27 cellular contexts compared by ENCODE assay signal in genomic region chr5:180586870-180587269, GRCh38. TPM values are rescaled to one million over a fixed set of nuclear protein-coding genes. Genes with fewer than 3 reads are reported as not detected.
DNase-seq lines count a peak whose midpoint lies in the region; ATAC-seq, FAIRE-seq and TF ChIP-seq lines count a peak whose summit lies in the region.
"Had no signal": no experiment of that assay in that cellular context is flagged by ENCODE, and none has a peak within 500 bp of the region (broad histone marks: within the 10 kb centered on the region; RNA-seq: fewer than 3 reads in every experiment).

No MANE protein-coding gene starts in this region.

- H3K4me2 ChIP-seq in IMR-90 (ENCODE audit: low read depth, low read length) = no peak overlapping the region
- H3K4me2 ChIP-seq in K562 (ENCODE audit: insufficient read depth, low read length) = no peak overlapping the region
- H3K4me2 ChIP-seq in neural progenitor cell = no peak overlapping the region
- H3K4me2 ChIP-seq: A549, GM23338 had no signal

- H3K4ac ChIP-seq in IMR-90 (ENCODE audit: low read depth, low read length) = no peak overlapping the region

- H4K20me1 ChIP-seq in IMR-90 (ENCODE audit: insufficient read depth, low read length) (no peaks in the 10 kb centered on the region), K562 (replicated peaks; ENCODE audit: control insufficient read depth, insufficient read depth, low read length) (no peaks in the 10 kb centered on the region), neural progenitor cell (ENCODE audit: low read depth) (no peaks in the 10 kb centered on the region)

- H3K27ac Mint-ChIP-seq in neural progenitor cell = no peak overlapping the region
- H3K27ac Mint-ChIP-seq: CD14-positive monocyte; CD4-positive, alpha-beta T cell; CD8-positive, alpha-beta memory T cell; GM23338; HFFc6 had no signal

- H4K8ac ChIP-seq in IMR-90 (ENCODE audit: low read depth in 2 of 2, low read length in 2 of 2) = no peak overlapping the region

- H2BK5ac ChIP-seq in IMR-90 (ENCODE audit: low read depth, low read length, poor library complexity, severe bottlenecking) = no peak overlapping the region

- H3K9me1 ChIP-seq in IMR-90 (ENCODE audit: insufficient read depth, low read length) (no peaks in the 10 kb centered on the region), K562 (ENCODE audit: control insufficient read depth, insufficient read depth, low read length) (no peaks in the 10 kb centered on the region)

- ATAC-seq in IMR-90 (ENCODE audit: low read depth) = no peak
- ATAC-seq in K562 = no peak
- no peak for ATAC-seq in GM21526 (IDR thresholded peaks at IDR 0.05; ENCODE audit: low FRiP score, unreplicated experiment)
- ATAC-seq: A549, GM12878, GM23338 had no signal

- H3K27ac ChIP-seq in IMR-90 (ENCODE audit: insufficient read depth, low read length) (no peak overlapping the region), K562 (ENCODE audit: extremely low read depth, low read depth, low read length) (no peak overlapping the region), testis (no peak overlapping the region), neural progenitor cell (no peak overlapping the region)
- H3K27ac ChIP-seq: A549; BLaER1 treated with 17β-estradiol and CSF1 and Interleukin-3, amounts not matched to agents 10 nM and 100 nM had no signal

- H3F3A ChIP-seq in neural progenitor cell (ENCODE audit: low read depth) = no peaks in the 10 kb centered on the region

- peaks cover 32% of the 10 kb centered on the region for H3K27me3 Mint-ChIP-seq in neural progenitor cell (ENCODE audit: insufficient read depth, low read depth)

- TF ChIP-seq POLR2A in IMR-90 (IDR thresholded peaks at IDR 0.05; ENCODE audit: low read depth, low read length) (no peak), K562 (conservative IDR thresholded peaks at IDR 0.05) (no peak), testis (IDR thresholded peaks at IDR 0.05) (no peak)

- H2AFZ ChIP-seq in IMR-90 (replicated peaks; ENCODE audit: low read length, poor library complexity) (no peak overlapping the region), K562 (ENCODE audit: low read depth, low read length) (no peak overlapping the region), neural progenitor cell (replicated peaks) (no peak overlapping the region)
- H2AFZ ChIP-seq: GM23338 had no signal

- BruUV-seq in IMR-90 (replicated peaks; lab: Mats Ljungman, UMichigan) (no TSS peak), K562 (replicated peaks; lab: Mats Ljungman, UMichigan) (no TSS peak)

- H2AK5ac ChIP-seq in IMR-90 (ENCODE audit: low read depth, low read length) = no peak overlapping the region

- H3K4me3 ChIP-seq in IMR-90 (ENCODE audit: insufficient read depth, low read depth, low read length) = no peak overlapping the region
- H3K4me3 ChIP-seq in K562 = no peak overlapping the region
- H3K4me3 ChIP-seq in testis = no peak overlapping the region
- H3K4me3 ChIP-seq in neural progenitor cell = no peak overlapping the region
- H3K4me3 ChIP-seq: A549; BLaER1 treated with 17β-estradiol and CSF1 and Interleukin-3, amounts not matched to agents 10 nM and 100 nM; GM12878; GM23338; HAP-1 had no signal

- TF ChIP-seq CTCF in IMR-90 (conservative IDR thresholded peaks at IDR 0.05; ENCODE audit: low read depth, low read length) (no peak), K562 (IDR thresholded peaks at IDR 0.05 in 2 of 3, conservative IDR thresholded peaks at IDR 0.05 in 1 of 3; ENCODE audit: insufficient read depth in 2 of 3, low read depth in 1 of 3, low read length in 3 of 3) (no peak), testis (IDR thresholded peaks at IDR 0.05) (no peak), neural progenitor cell (IDR thresholded peaks at IDR 0.05) (no peak)

- H3K9me3 Mint-ChIP-seq in neural progenitor cell = peaks cover 13% of the 10 kb centered on the region
- H3K9me3 Mint-ChIP-seq: CD8-positive, alpha-beta memory T cell; GM23338; HFFc6 had no signal

- H3K4me3 Mint-ChIP-seq in neural progenitor cell = no peak overlapping the region
- H3K4me3 Mint-ChIP-seq: CD14-positive monocyte; CD4-positive, alpha-beta T cell; CD8-positive, alpha-beta memory T cell; GM23338; HFFc6 had no signal

- H3K27me3 ChIP-seq in IMR-90 (ENCODE audit: control insufficient read depth, insufficient read depth, low read length) (peaks cover 35% of the 10 kb centered on the region), K562 (ENCODE audit: control insufficient read depth in 2 of 2, insufficient read depth in 2 of 2, low read length in 2 of 2) (peaks cover 3 to 20% of the 10 kb centered on the region in 2 experiments; a peak in 3 of 5 replicates), testis (no peaks in the 10 kb centered on the region), neural progenitor cell (peaks cover 71% of the 10 kb centered on the region)

- no peaks in the 10 kb centered on the region for H3K36me3 ChIP-seq in IMR-90 (ENCODE audit: control insufficient read depth, insufficient read depth, low read length)
- no peaks in the 10 kb centered on the region for H3K36me3 ChIP-seq in K562 (ENCODE audit: control insufficient read depth, insufficient read depth, low read length)
- H3K36me3 ChIP-seq in testis (ENCODE audit: low read depth, missing control alignments) = no peaks in the 10 kb centered on the region
- H3K36me3 ChIP-seq in neural progenitor cell = no peaks in the 10 kb centered on the region
- H3K36me3 ChIP-seq: BE2C; BLaER1 treated with 17β-estradiol and CSF1 and Interleukin-3, amounts not matched to agents 10 nM and 100 nM; HAP-1 had no signal

- POLR2A ChIA-PET in IMR-90 (lab: Charles Lee; ENCODE audit: unreplicated experiment) = no interaction called here
- POLR2A ChIA-PET in K562 (lab: Yijun Ruan, JAX) = no interaction called here

- H3K9ac ChIP-seq in IMR-90 (ENCODE audit: low read depth, low read length) (no peak overlapping the region), K562 (ENCODE audit: insufficient read depth in 1 of 2, low read depth in 2 of 2, low read length in 2 of 2) (no peak overlapping the region), neural progenitor cell (no peak overlapping the region)
- H3K9ac ChIP-seq: BLaER1 treated with 17β-estradiol and CSF1 and Interleukin-3, amounts not matched to agents 10 nM and 100 nM had no signal

- DNase-seq in IMR-90 (no peak), MV-4-11 (lab: John Stamatoyannopoulos, UW) (peak; percentile 10), K562 (ENCODE audit: extremely low read depth in 1 of 4, low spot score in 3 of 4) (no peak), testis (peak; percentile 10), neural progenitor cell (ENCODE audit: low spot score) (no peak)
- DNase-seq in activated T-cell treated with anti-CD3 and anti-CD28 coated beads, Interleukin-2, amount 50 U/mL, for 1 hour = no peak
- DNase-seq: 8988T; ACHN; AML-193; BE2C; CD4-positive, alpha-beta T cell; CD8-positive, alpha-beta memory T cell; DMS 273 treated with DMSO at 0.1 percent for 48 hours; DMS79; EL; GDM1; HFFc6 had no signal

- H3K23ac ChIP-seq in IMR-90 (ENCODE audit: low read depth, low read length) = no peak overlapping the region

- dilution Hi-C loops in IMR-90 (cut with HindIII; ENCODE audit: low sequenced_read_pairs, unreplicated experiment) = no loop called here

- H3K18ac ChIP-seq in IMR-90 (ENCODE audit: low read depth, low read length) = no peak overlapping the region

- no peak overlapping the region for H2AK9ac ChIP-seq in IMR-90 (replicated peaks; ENCODE audit: low read depth, low read length, poor library complexity)

- FAIRE-seq in K562 (lab: Jason Lieb, UNC) = no peak
- FAIRE-seq: A549, D721Med, GM12878, GM19239, H54 had no signal

- H3K56ac ChIP-seq in IMR-90 (ENCODE audit: extremely low read depth, insufficient read depth, low read length) = no peak overlapping the region

- no peak overlapping the region for H3K14ac ChIP-seq in IMR-90 (replicated peaks; ENCODE audit: low read depth, low read length)

- in situ Hi-C loops in IMR-90 (cut with MboI; ENCODE audit: low sequenced_read_pairs) (no loop called here), K562 (cut with MboI) (no loop called here)

- H3K9me3 ChIP-seq in IMR-90 (ENCODE audit: control insufficient read depth, insufficient read depth, low read length) (no peaks in the 10 kb centered on the region), K562 (replicated peaks; ENCODE audit: control insufficient read depth, insufficient read depth, low read depth, low read length) (no peaks in the 10 kb centered on the region), testis (no peaks in the 10 kb centered on the region), neural progenitor cell (ENCODE audit: low read depth) (no peaks in the 10 kb centered on the region)
- H3K9me3 ChIP-seq: A549, BE2C, HAP-1 had no signal

- H3K4me1 ChIP-seq in IMR-90 (ENCODE audit: control insufficient read depth, insufficient read depth, low read length) (no peaks in the 10 kb centered on the region; the same call in 1 of the 2 replicates), K562 (replicated peaks in 1 of 2; ENCODE audit: control insufficient read depth in 2 of 2, insufficient read depth in 2 of 2, low read length in 2 of 2) (peaks cover 0 to 21% of the 10 kb centered on the region in 2 experiments; a peak in 1 of 5 replicates), testis (peaks cover 3% of the 10 kb centered on the region), neural progenitor cell (peaks cover 12% of the 10 kb centered on the region)
- H3K4me1 ChIP-seq: A549, BE2C, HAP-1 had no signal

- H2BK15ac ChIP-seq in IMR-90 (ENCODE audit: low read depth, low read length) = no peak overlapping the region

- H3K36me3 Mint-ChIP-seq in neural progenitor cell = peaks cover 5% of the 10 kb centered on the region
- H3K36me3 Mint-ChIP-seq: CD8-positive, alpha-beta memory T cell had no signal

- H4K5ac ChIP-seq in IMR-90 (ENCODE audit: low read depth, low read length) = no peak overlapping the region

- CTCF ChIA-PET in IMR-90 (lab: Yijun Ruan, JAX) (no interaction called here), K562 (lab: Yijun Ruan, JAX; ENCODE audit: low intra/inter-chr PET ratio) (no interaction called here)

- intact Hi-C loops in IMR-90 (cut with micrococcal nuclease) = no loop called here
- intact Hi-C loops in K562 (cut with micrococcal nuclease) = no loop called here
- intact Hi-C loops in testis (cut with DNase I; ENCODE audit: low total_unique reads) = no loop called here

- H3K4me1 Mint-ChIP-seq in neural progenitor cell = peaks cover 4% of the 10 kb centered on the region

- WGBS in IMR-90 (ENCODE audit: extremely low coverage in 2 of 2, insufficient read length in 1 of 2), 2 experiments = no CpG with 5 or more reads among the region's 10 CpGs
- WGBS in K562 (ENCODE audit: insufficient coverage, low coverage, missing lambda C conversion rate) = 41% methylated on average over 10 of the region's 10 CpGs
- 95% methylated on average over 8 to 10 of the region's 10 CpGs for WGBS in testis, 2 donors

- H2BK20ac ChIP-seq in IMR-90 (ENCODE audit: low read depth, low read length) = no peak overlapping the region

- H3K79me1 ChIP-seq in IMR-90 (ENCODE audit: low read depth in 1 of 2, low read length in 2 of 2) = no peaks in the 10 kb centered on the region

- no peak overlapping the region for H2BK120ac ChIP-seq in IMR-90 (ENCODE audit: low read depth, low read length)

- TF ChIP-seq EP300 in K562 (IDR thresholded peaks at IDR 0.05; ENCODE audit: low read length) = no peak

- no peaks in the 10 kb centered on the region for H3K79me2 ChIP-seq in K562 (ENCODE audit: control insufficient read depth, insufficient read depth, low read length)
- H3K79me2 ChIP-seq in neural progenitor cell (ENCODE audit: low read depth) = no peaks in the 10 kb centered on the region

- TF ChIP-seq RAD21 in IMR-90 (IDR thresholded peaks at IDR 0.05; ENCODE audit: low read length) = no peak
- no peak for TF ChIP-seq RAD21 in K562 (CRISPR knock-in tag; conservative IDR thresholded peaks at IDR 0.05 in 1 of 2, IDR thresholded peaks at IDR 0.05 in 1 of 2)

- no peak overlapping the region for H4K91ac ChIP-seq in IMR-90 (ENCODE audit: insufficient read depth, low read depth, low read length)

RNA-seq across cellular contexts. Expression of gene SCGB3A1, which starts 4.4 kb away (rescaled TPM):
- total RNA-seq in IMR-90 (2012; rRNA removed) (not detected in 2 replicates), K562 (2014; rRNA removed) (not detected in 2 replicates), K562 (2014; rRNA removed; fragmentation: Illumina TruSeq; extraction: Trizol) (not detected in 2 replicates), K562 (2015; rRNA removed; fragmentation: Illumina TruSeq; extraction: Trizol) (not detected in 2 replicates), K562 (2021) (0.33 TPM in 1 of 2 replicates, not detected in the other), testis (10 to 100 TPM in 1 of 2 donors, 1 to 10 TPM in 1; 9.8 to 15.7 TPM), neural progenitor cell (ENCODE audit: low replicate concordance) (not detected in 2 replicates)
- polyA plus RNA-seq in IMR-90 (2012; rRNA removed) (not detected in 2 replicates), K562 (2011; rRNA removed) (not detected in 2 replicates), K562 (2014; fragmentation: Illumina TruSeq; extraction: Trizol) (not detected in 2 replicates), K562 (2014; fragmentation: Nextera tagmentation; extraction: Ambion mirVana) (not detected), K562 (2014; rRNA removed) (not detected in 2 replicates), testis (ENCODE audit: insufficient read depth, low read depth, low replicate concordance) (0.82 TPM)
- polyA plus RNA-seq in IMR-90 (2012; cell fraction: cytosol; rRNA removed) = not detected in 2 replicates
- not detected in 2 replicates for polyA plus RNA-seq in IMR-90 (2012; cell fraction: nucleus; rRNA removed; ENCODE audit: low replicate concordance)
- total RNA-seq in K562 (2011; cell fraction: chromatin; rRNA removed; ENCODE audit: low replicate concordance) = not detected in 2 replicates
- not detected in 2 replicates for total RNA-seq in K562 (2011; cell fraction: nucleolus; rRNA removed)
- total RNA-seq in K562 (2011; cell fraction: nucleoplasm; rRNA removed) = not detected in 2 replicates
- polyA plus RNA-seq in K562 (2011; cell fraction: cytosol; rRNA removed) = not detected in 2 replicates
- polyA plus RNA-seq in K562 (2011; cell fraction: nucleus; rRNA removed) = not detected in 2 replicates
- not detected in 2 replicates for polyA plus RNA-seq in K562 (2012)
- not detected in 2 replicates for polyA minus RNA-seq in K562 (2011; rRNA and poly(A)+ RNA removed)
- not detected in 2 replicates for polyA minus RNA-seq in K562 (2011; cell fraction: cytosol; rRNA and poly(A)+ RNA removed)
- polyA minus RNA-seq in K562 (2011; cell fraction: nucleus; rRNA and poly(A)+ RNA removed) = not detected in 2 replicates
- total RNA-seq: CD4-positive, alpha-beta T cell; GM23338; HFFc6 had no signal
- polyA plus RNA-seq: A549, GM12878, GM23338 had no signal

Comparison
In these comparisons a context has a peak if more than half of its experiments do, and no peak if none do; other contexts are left out.
1. DNase-seq: peak in MV-4-11 (single experiment) and testis (single experiment); none in IMR-90 (single experiment), K562 (0 of 4), neural progenitor cell (single experiment) and activated T-cell treated with anti-CD3 and anti-CD28 coated beads, Interleukin-2, amount 50 U/mL, for 1 hour (single experiment).
2. RNA of gene SCGB3A1, which starts 4.4 kb away (total RNA-seq): 9.8 to 15.7 TPM in testis; not detected in IMR-90, 0.33 TPM in K562 and not detected in neural progenitor cell; every median in the first group is over 4 times any median in the second.